In the genomic region with DNA sequence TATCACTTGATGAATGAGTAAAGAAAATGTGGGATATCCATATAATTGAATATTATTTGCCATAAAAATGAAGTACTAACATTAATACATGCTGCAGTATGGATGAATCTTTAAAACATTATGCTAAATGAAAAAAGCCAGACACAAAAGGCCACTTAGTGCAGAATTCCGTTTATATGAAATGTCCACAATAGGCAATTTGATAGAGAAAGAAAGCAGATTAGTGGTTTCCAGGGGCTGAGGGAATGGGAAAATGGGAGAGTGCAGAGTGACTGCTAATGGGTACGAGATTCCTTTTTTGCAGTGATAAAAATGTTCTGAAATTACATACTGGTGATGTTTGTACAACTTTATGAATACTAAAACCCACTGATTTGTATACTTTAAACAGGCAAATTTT, we compare ENCODE assay signal across 29 cellular contexts.
"Had no signal": no experiment of that assay in that cellular context is flagged by ENCODE, and none has a peak within 500 bp of the region (broad histone marks: within the 10 kb centered on the region; RNA-seq: fewer than 3 reads in every experiment).

No MANE protein-coding gene starts in this region.

- FAIRE-seq: small intestine had no signal

- H3K27ac Mint-ChIP-seq: natural killer cell; nephron; neural progenitor cell; progenitor cell of endocrine pancreas; stimulated activated effector memory CD8-positive, alpha-beta T cell treated with anti-CD3 and anti-CD28 coated beads, Interleukin-12 subunit alpha, Interleukin-12 subunit beta, amount 100 ng/mL, for 72 hours; stimulated activated naive B cell treated with anti-CD40 and anti-IgM and Interleukin-4, amounts not matched to agents 10 μg/mL and 1 μg/mL and 100 μg/mL, for 72 hours; stimulated activated naive CD8-positive, alpha-beta T cell treated with anti-CD3 and anti-CD28 coated beads, Interleukin-15, amount 100 ng/mL, for 72 hours; type B pancreatic cell had no signal

- H3K4me3 ChIP-seq: neural progenitor cell, ovary, psoas muscle, right lobe of liver, sigmoid colon, suprapubic skin, testis, tibial artery, transverse colon, upper lobe of right lung, uterus had no signal

- H3K9me3 Mint-ChIP-seq: natural killer cell; nephron; neural progenitor cell; stimulated activated effector memory CD8-positive, alpha-beta T cell treated with anti-CD3 and anti-CD28 coated beads, Interleukin-12 subunit alpha, Interleukin-12 subunit beta, amount 100 ng/mL, for 72 hours; stimulated activated naive B cell treated with anti-CD40 and anti-IgM and Interleukin-4, amounts not matched to agents 10 μg/mL and 1 μg/mL and 100 μg/mL, for 72 hours; stimulated activated naive CD8-positive, alpha-beta T cell treated with anti-CD3 and anti-CD28 coated beads, Interleukin-15, amount 100 ng/mL, for 72 hours; type B pancreatic cell had no signal

- H3K79me2 ChIP-seq: parathyroid adenoma had no signal

- H3K9ac ChIP-seq: neural progenitor cell, parathyroid adenoma had no signal

- DNase-seq: natural killer cell; occipital lobe; ovary; posterior cingulate gyrus; psoas muscle; right cardiac atrium; right lobe of liver; sigmoid colon; small intestine; stimulated activated CD4-positive, alpha-beta T cell treated with anti-CD3 and anti-CD28 coated beads, Interleukin-15, amount 100 ng/mL, for 24 hours; stimulated activated CD4-positive, alpha-beta T cell treated with anti-CD3 and anti-CD28 coated beads, Interleukin-2, amount 100 ng/mL, for 24 hours; stimulated activated CD4-positive, alpha-beta T cell treated with anti-CD3 and anti-CD28 coated beads, Interleukin-2, amount 100 ng/mL, for 48 hours; stimulated activated CD4-positive, alpha-beta T cell treated with anti-CD3 and anti-CD28 coated beads, Interleukin-4, amount 100 ng/mL, for 24 hours; stimulated activated naive B cell treated with anti-CD40 and anti-IgM and Interleukin-4, amounts not matched to agents 10 μg/mL and 1 μg/mL and 100 μg/mL, for 72 hours; stimulated activated naive CD8-positive, alpha-beta T cell treated with anti-CD3 and anti-CD28 coated beads, Interleukin-15, amount 100 ng/mL, for 72 hours; stimulated activated naive CD8-positive, alpha-beta T cell treated with anti-CD3 and anti-CD28 coated beads, Interleukin-15, Interleukin-2, amounts not matched to agents 100 U/mL and 50 U/mL, for 24 hours; substantia nigra; testis; tibial artery; transverse colon; upper lobe of right lung; uterus had no signal

- H3K9me3 ChIP-seq: ovary, psoas muscle, right lobe of liver, sigmoid colon, suprapubic skin, testis, tibial artery, transverse colon, upper lobe of right lung, uterus had no signal

- H3K4me3 Mint-ChIP-seq: natural killer cell; nephron; neural progenitor cell; stimulated activated effector memory CD8-positive, alpha-beta T cell treated with anti-CD3 and anti-CD28 coated beads, Interleukin-12 subunit alpha, Interleukin-12 subunit beta, amount 100 ng/mL, for 72 hours; stimulated activated naive B cell treated with anti-CD40 and anti-IgM and Interleukin-4, amounts not matched to agents 10 μg/mL and 1 μg/mL and 100 μg/mL, for 72 hours; stimulated activated naive CD8-positive, alpha-beta T cell treated with anti-CD3 and anti-CD28 coated beads, Interleukin-15, amount 100 ng/mL, for 72 hours; type B pancreatic cell had no signal

- H3K36me3 Mint-ChIP-seq: natural killer cell; neural progenitor cell; stimulated activated effector memory CD8-positive, alpha-beta T cell treated with anti-CD3 and anti-CD28 coated beads, Interleukin-12 subunit alpha, Interleukin-12 subunit beta, amount 100 ng/mL, for 72 hours; stimulated activated naive B cell treated with anti-CD40 and anti-IgM and Interleukin-4, amounts not matched to agents 10 μg/mL and 1 μg/mL and 100 μg/mL, for 72 hours; type B pancreatic cell had no signal

- ATAC-seq: natural killer cell; psoas muscle; right cardiac atrium; right lobe of liver; stimulated activated effector memory CD8-positive, alpha-beta T cell treated with anti-CD3 and anti-CD28 coated beads, Interleukin-12 subunit alpha, Interleukin-12 subunit beta, amount 100 ng/mL, for 72 hours; stimulated activated naive B cell treated with anti-CD40 and anti-IgM and Interleukin-4, amounts not matched to agents 10 μg/mL and 1 μg/mL and 100 μg/mL, for 72 hours; stimulated activated naive CD8-positive, alpha-beta T cell treated with anti-CD3 and anti-CD28 coated beads, Interleukin-15, amount 100 ng/mL, for 72 hours; stimulated activated naive CD8-positive, alpha-beta T cell treated with anti-CD3 and anti-CD28 coated beads, Interleukin-15, Interleukin-2, amounts not matched to agents 100 U/mL and 50 U/mL, for 24 hours; upper lobe of right lung had no signal

- H3K4me1 Mint-ChIP-seq: natural killer cell, nephron, neural progenitor cell had no signal

- H3K27ac ChIP-seq: neural progenitor cell, ovary, parathyroid adenoma, psoas muscle, right lobe of liver, sigmoid colon, suprapubic skin, testis, tibial artery, transverse colon, upper lobe of right lung, uterus had no signal

- H3K27me3 Mint-ChIP-seq: progenitor cell of endocrine pancreas, type B pancreatic cell had no signal

- H3K36me3 ChIP-seq: neural progenitor cell, ovary, right lobe of liver, sigmoid colon, suprapubic skin, tibial artery, transverse colon, upper lobe of right lung, uterus had no signal

- H3K4me1 ChIP-seq: neural progenitor cell, parathyroid adenoma, psoas muscle, right lobe of liver, sigmoid colon, suprapubic skin, testis, tibial artery, transverse colon, upper lobe of right lung, uterus had no signal

- H3K27me3 ChIP-seq: neural progenitor cell, ovary, right lobe of liver, sigmoid colon, suprapubic skin, testis, tibial artery, transverse colon, upper lobe of right lung, uterus had no signal

- H3K4me2 ChIP-seq: neural progenitor cell had no signal

- H2AFZ ChIP-seq: neural progenitor cell, parathyroid adenoma had no signal
